In genomic region chr2:226362991-226363390, GRCh38 we compare ENCODE assay signal across 19 cellular contexts.
DNase-seq lines count a peak whose midpoint lies in the region; ATAC-seq and TF ChIP-seq lines count a peak whose summit lies in the region.
"Had no signal": no experiment of that assay in that cellular context is flagged by ENCODE, and none has a peak within 500 bp of the region (broad histone marks: within the 10 kb centered on the region; RNA-seq: fewer than 3 reads in every experiment).

No MANE protein-coding gene starts in this region.

- no peak overlapping the region for H3K27ac Mint-ChIP-seq in endodermal cell
- H3K27ac Mint-ChIP-seq: naive B cell, progenitor cell of endocrine pancreas had no signal

- H3K4me1 ChIP-seq in endodermal cell (ENCODE audit: control insufficient read depth, insufficient read depth, low read length) = no peaks in the 10 kb centered on the region
- H3K4me1 ChIP-seq: Caco-2 had no signal

- H3K4me3 ChIP-seq in cardiac fibroblast (replicated peaks in 1 of 2; ENCODE audit: low read depth in 2 of 2, low read length in 2 of 2) (no peak overlapping the region), endodermal cell (ENCODE audit: low read length) (no peak overlapping the region)
- H3K4me3 ChIP-seq: SJSA1, stomach had no signal

- WGBS in endodermal cell (ENCODE audit: insufficient coverage in 1 of 2, insufficient read length in 1 of 2), 2 experiments = 94 to 96% methylated on average over 2 of the region's 2 CpGs

- H3K27ac ChIP-seq in endodermal cell (ENCODE audit: low read depth, low read length) = no peak overlapping the region
- H3K27ac ChIP-seq: SJSA1, stomach had no signal

- H3K36me3 Mint-ChIP-seq in endodermal cell (ENCODE audit: low read depth) = no peaks in the 10 kb centered on the region
- H3K36me3 Mint-ChIP-seq: activated naive CD8-positive, alpha-beta T cell treated with anti-CD3 and anti-CD28 coated beads, Interleukin-2, amount 10 ng/mL, durations not matched to agents 7 days and 5 days had no signal

- no peak overlapping the region for H3K9ac ChIP-seq in endodermal cell (ENCODE audit: extremely low read depth, low read length, poor library complexity, severe bottlenecking)

- DNase-seq in Caki2 (ENCODE audit: low read depth) (peak; percentile 10), LHCN-M2 (ENCODE audit: low read depth) (peak; percentile 76), cardiac fibroblast (ENCODE audit: low read depth in 2 of 2) (peak; percentile 14 to 51), iris pigment epithelial cell (ENCODE audit: low read depth) (peak; percentile 63), left ventricle myocardium superior (no peak), DMS79 treated with DMSO at 0.1 percent for 48 hours (lab: John Stamatoyannopoulos, UW) (no peak), endodermal cell (no peak)
- DNase-seq: activated CD4-positive, alpha-beta T cell treated with anti-CD3 and anti-CD28 coated beads, Interleukin-2, amount 50 U/mL, for 4 hours; activated naive CD8-positive, alpha-beta T cell treated with anti-CD3 and anti-CD28 coated beads, Interleukin-2, amount 10 ng/mL, durations not matched to agents 7 days and 5 days; activated T-cell treated with anti-CD3 and anti-CD28 coated beads, Interleukin-2, amount 50 U/mL, for 4 hours; Caco-2; naive B cell; NCI-H1092 treated with DMSO at 0.1 percent for 48 hours; stomach; T-helper 9 cell had no signal

- no peak for ATAC-seq in left ventricle myocardium superior
- no peak for ATAC-seq in HG02610 (IDR thresholded peaks at IDR 0.05; ENCODE audit: unreplicated experiment)
- ATAC-seq: activated T-cell treated with anti-CD3 and anti-CD28 coated beads, Interleukin-2, amount 50 U/mL, for 4 hours; left lobe of liver had no signal

- H3K4me1 Mint-ChIP-seq in endodermal cell = peaks cover 14% of the 10 kb centered on the region
- H3K4me1 Mint-ChIP-seq: activated naive CD8-positive, alpha-beta T cell treated with anti-CD3 and anti-CD28 coated beads, Interleukin-2, amount 10 ng/mL, durations not matched to agents 7 days and 5 days had no signal

- H3K27me3 Mint-ChIP-seq in endodermal cell (ENCODE audit: insufficient read depth) = no peaks in the 10 kb centered on the region
- H3K27me3 Mint-ChIP-seq: progenitor cell of endocrine pancreas had no signal

- no peaks in the 10 kb centered on the region for H3K36me3 ChIP-seq in endodermal cell (ENCODE audit: control insufficient read depth, insufficient read depth, low read length)
- H3K36me3 ChIP-seq: SJSA1, stomach had no signal

- TF ChIP-seq CTCF in cardiac fibroblast (IDR thresholded peaks at IDR 0.05; ENCODE audit: low read depth, low read length) = no peak
- TF ChIP-seq CTCF in endodermal cell (conservative IDR thresholded peaks at IDR 0.05) = no peak

- in situ Hi-C loops in Caki2 (cut with HindIII; ENCODE audit: low pct_unique_long_range_greater_than_20kb, low sequenced_read_pairs) = no loop called here

- H3K9me3 ChIP-seq in endodermal cell (ENCODE audit: control insufficient read depth, low read length) = no peaks in the 10 kb centered on the region
- H3K9me3 ChIP-seq: Caco-2, SJSA1, stomach had no signal

- peaks cover 3% of the 10 kb centered on the region for H3K9me3 Mint-ChIP-seq in endodermal cell
- H3K9me3 Mint-ChIP-seq: activated naive CD8-positive, alpha-beta T cell treated with anti-CD3 and anti-CD28 coated beads, Interleukin-2, amount 10 ng/mL, durations not matched to agents 7 days and 5 days had no signal

- H3K4me3 Mint-ChIP-seq in endodermal cell = no peak overlapping the region
- H3K4me3 Mint-ChIP-seq: activated naive CD8-positive, alpha-beta T cell treated with anti-CD3 and anti-CD28 coated beads, Interleukin-2, amount 10 ng/mL, durations not matched to agents 7 days and 5 days; activated T-cell treated with anti-CD3 and anti-CD28 coated beads, Interleukin-2, amount 50 U/mL, for 4 hours; naive B cell had no signal

- H3K27me3 ChIP-seq in endodermal cell (ENCODE audit: control insufficient read depth, insufficient read depth, low read length, poor library complexity, severe bottlenecking) = no peaks in the 10 kb centered on the region
- H3K27me3 ChIP-seq: SJSA1, stomach had no signal

- intact Hi-C loops in left ventricle myocardium superior (cut with micrococcal nuclease) = no loop called here

Comparison
In these comparisons a context has a peak if more than half of its experiments do, and no peak if none do; other contexts are left out.
1. DNase-seq: peak in Caki2 (single experiment), LHCN-M2 (single experiment), cardiac fibroblast (2 of 2) and iris pigment epithelial cell (single experiment); none in left ventricle myocardium superior (single experiment), DMS79 treated with DMSO at 0.1 percent for 48 hours (single experiment) and endodermal cell (single experiment).